19 cellular contexts compared by ENCODE assay signal in genomic region chr3:180070925-180071324, GRCh38. TPM values are rescaled to one million over a fixed set of nuclear protein-coding genes. Genes with fewer than 3 reads are reported as not detected.
DNase-seq lines count a peak whose midpoint lies in the region; ATAC-seq, FAIRE-seq and TF ChIP-seq lines count a peak whose summit lies in the region.
"Had no signal": no experiment of that assay in that cellular context is flagged by ENCODE, and none has a peak within 500 bp of the region (broad histone marks: within the 10 kb centered on the region; RNA-seq: fewer than 3 reads in every experiment).

No MANE protein-coding gene starts in this region.

- no peaks in the 10 kb centered on the region for H3K4me1 Mint-ChIP-seq in activated naive CD8-positive, alpha-beta T cell treated with anti-CD3 and anti-CD28 coated beads for 36 hours

- TF ChIP-seq CTCF in OCI-LY1 (IDR thresholded peaks at IDR 0.05; ENCODE audit: low read length) (no peak), GM12878 (IDR thresholded peaks at IDR 0.05 in 2 of 3, conservative IDR thresholded peaks at IDR 0.05 in 1 of 3; ENCODE audit: control insufficient read depth in 2 of 3, extremely low read depth in 1 of 3, insufficient read depth in 1 of 3, low read depth in 3 of 3, low read length in 3 of 3) (no peak)

- H4K20me1 ChIP-seq in Karpas-422 (ENCODE audit: insufficient read depth, low read depth, low read length): no peaks in the 10 kb centered on the region
- H4K20me1 ChIP-seq in OCI-LY1 (ENCODE audit: insufficient read depth, low read length): no peaks in the 10 kb centered on the region
- H4K20me1 ChIP-seq in GM12878 (ENCODE audit: control insufficient read depth, insufficient read depth): no peaks in the 10 kb centered on the region

- no peak overlapping the region for H3K27ac Mint-ChIP-seq in activated naive CD8-positive, alpha-beta T cell treated with anti-CD3 and anti-CD28 coated beads for 36 hours
- H3K27ac Mint-ChIP-seq: CD4-positive, alpha-beta T cell; H9 had no signal

- no TSS peak for BruUV-seq in GM12878 (replicated peaks; lab: Mats Ljungman, UMichigan)

- no peaks in the 10 kb centered on the region for H3K9me3 ChIP-seq in Karpas-422 (ENCODE audit: low read length)
- H3K9me3 ChIP-seq in OCI-LY1 (ENCODE audit: low read length): no peaks in the 10 kb centered on the region
- no peaks in the 10 kb centered on the region; the same call in 1 of the 3 replicates for H3K9me3 ChIP-seq in GM12878 (replicated peaks; ENCODE audit: control insufficient read depth, insufficient read depth, low read length)
- H3K9me3 ChIP-seq: Caco-2 had no signal

- H3K27me3 ChIP-seq in Karpas-422 (ENCODE audit: low read length): no peaks in the 10 kb centered on the region
- H3K27me3 ChIP-seq in OCI-LY1 (ENCODE audit: insufficient read depth, low read length): no peaks in the 10 kb centered on the region
- no peaks in the 10 kb centered on the region for H3K27me3 ChIP-seq in GM12878 (replicated peaks in 1 of 2; ENCODE audit: control insufficient read depth in 2 of 2, insufficient read depth in 2 of 2, low read length in 1 of 2)

- CTCF ChIA-PET in GM12878 (lab: Yijun Ruan, JAX): no interaction called here

- in situ Hi-C loops in GM12878 (cut with MboI): no loop called here

- DNase-seq in Karpas-422 (peak; percentile 52), GM12878 (ENCODE audit: low read depth, low spot score) (no peak), AG08396 (ENCODE audit: low spot score) (no peak)
- DNase-seq in activated naive CD8-positive, alpha-beta T cell treated with anti-CD3 and anti-CD28 coated beads for 36 hours: no peak
- DNase-seq: ACHN; AML-193; Caco-2; CD4-positive, alpha-beta T cell; GDM1; GOT3; H9 had no signal

- H3K4me3 ChIP-seq in Karpas-422 (ENCODE audit: low read length) (0 out of 2 replicates have a peak overlapping the region, but pooled peaks have one; percentile 8), OCI-LY1 (ENCODE audit: low read depth, low read length, poor library complexity, severe bottlenecking) (no peak overlapping the region), GM12878 (no peak overlapping the region)

- RAD21 ChIA-PET in GM12878 (lab: Charles Lee; ENCODE audit: unreplicated experiment): no interaction called here

- WGBS in GM12878 (ENCODE audit: insufficient coverage, insufficient replicate concordance, low lambda C conversion rate, missing lambda C conversion rate): 13% methylated on average over 3 of the region's 3 CpGs

- no peak for TF ChIP-seq POLR2A in GM12878 (IDR thresholded peaks at IDR 0.05; ENCODE audit: low read depth, low read length)

- H3K4me3 Mint-ChIP-seq in activated naive CD8-positive, alpha-beta T cell treated with anti-CD3 and anti-CD28 coated beads for 36 hours: no peak overlapping the region
- H3K4me3 Mint-ChIP-seq: CD4-positive, alpha-beta T cell; H9 had no signal

- no peak for ATAC-seq in GM12878
- ATAC-seq in GM21576 (IDR thresholded peaks at IDR 0.05; ENCODE audit: unreplicated experiment): no peak
- ATAC-seq in HG02763 (IDR thresholded peaks at IDR 0.05; ENCODE audit: unreplicated experiment): no peak

- H3K36me3 Mint-ChIP-seq in activated naive CD8-positive, alpha-beta T cell treated with anti-CD3 and anti-CD28 coated beads for 36 hours: no peaks in the 10 kb centered on the region

- TF ChIP-seq RAD21 in GM12878 (IDR thresholded peaks at IDR 0.05; ENCODE audit: insufficient read depth, low read depth, low read length): no peak

- H3K27ac ChIP-seq in Karpas-422 (ENCODE audit: low read length): no peak overlapping the region
- H3K27ac ChIP-seq in OCI-LY1 (ENCODE audit: low read depth, low read length, poor library complexity, severe bottlenecking): no peak overlapping the region
- no peak overlapping the region for H3K27ac ChIP-seq in GM12878 (ENCODE audit: control insufficient read depth, insufficient read depth)
- H3K27ac ChIP-seq: C4-2B, KMS-11 had no signal

- no peak for FAIRE-seq in GM12878 (lab: Jason Lieb, UNC)
- FAIRE-seq: A204.1 had no signal

- H3K4me2 ChIP-seq in Karpas-422 (ENCODE audit: low read depth, low read length, poor library complexity, severe bottlenecking) (peak overlapping the region; percentile 8), OCI-LY1 (ENCODE audit: low read length) (peak overlapping the region; percentile 15; the same call in 1 of the 2 replicates), GM12878 (ENCODE audit: control insufficient read depth, insufficient read depth) (no peak overlapping the region)
- H3K4me2 ChIP-seq: KMS-11 had no signal

- H3F3A ChIP-seq in OCI-LY1 (ENCODE audit: insufficient read depth, low read length): no peaks in the 10 kb centered on the region

- no peaks in the 10 kb centered on the region for H3K9me3 Mint-ChIP-seq in activated naive CD8-positive, alpha-beta T cell treated with anti-CD3 and anti-CD28 coated beads for 36 hours
- H3K9me3 Mint-ChIP-seq: CD4-positive, alpha-beta T cell; H9 had no signal

- no peak overlapping the region for H3K9ac ChIP-seq in Karpas-422 (ENCODE audit: low read length)
- no peak overlapping the region for H3K9ac ChIP-seq in OCI-LY1 (ENCODE audit: low read length)
- no peak overlapping the region for H3K9ac ChIP-seq in GM12878 (ENCODE audit: control insufficient read depth, insufficient read depth, low read length)
- H3K9ac ChIP-seq: KMS-11 had no signal

- intact Hi-C loops in GM12878 (cut with micrococcal nuclease; ENCODE audit: unreplicated experiment): no loop called here

- TF ChIP-seq EP300 in GM12878 (IDR thresholded peaks at IDR 0.05; ENCODE audit: borderline replicate concordance in 1 of 2, control insufficient read depth in 1 of 2, low read depth in 2 of 2, low read length in 2 of 2): no peak

- H2AFZ ChIP-seq in Karpas-422 (ENCODE audit: low read length) (peak overlapping the region; percentile 75), OCI-LY1 (ENCODE audit: low read length) (peak overlapping the region; percentile 12; the same call in 1 of the 2 replicates), GM12878 (ENCODE audit: control insufficient read depth, low read depth, low read length) (peak overlapping the region; percentile 42)

- POLR2A ChIA-PET in GM12878 (lab: Charles Lee): no interaction called here

- H3K4me1 ChIP-seq in Karpas-422 (ENCODE audit: low read length) (peaks cover 9% of the 10 kb centered on the region), OCI-LY1 (ENCODE audit: insufficient read depth, low read length, severe bottlenecking) (peaks cover 7% of the 10 kb centered on the region), GM12878 (ENCODE audit: control insufficient read depth, insufficient read depth, low read length) (no peaks in the 10 kb centered on the region)
- H3K4me1 ChIP-seq: Caco-2 had no signal

- H3K9me2 ChIP-seq in Karpas-422 (replicated peaks; ENCODE audit: insufficient read depth, low read length) (no peaks in the 10 kb centered on the region), OCI-LY1 (ENCODE audit: low read depth, low read length) (no peaks in the 10 kb centered on the region)

- peaks cover 7% of the 10 kb centered on the region for H3K27me3 Mint-ChIP-seq in activated naive CD8-positive, alpha-beta T cell treated with anti-CD3 and anti-CD28 coated beads for 36 hours
- H3K27me3 Mint-ChIP-seq: CD4-positive, alpha-beta T cell had no signal

- H3K79me2 ChIP-seq in Karpas-422 (ENCODE audit: low read length) (no peaks in the 10 kb centered on the region), OCI-LY1 (ENCODE audit: insufficient read depth, low read length) (no peaks in the 10 kb centered on the region), GM12878 (ENCODE audit: control insufficient read depth, insufficient read depth, low read length) (no peaks in the 10 kb centered on the region)

- H3K36me3 ChIP-seq in Karpas-422 (ENCODE audit: insufficient read depth, low read length) (no peaks in the 10 kb centered on the region), OCI-LY1 (ENCODE audit: insufficient read depth, low read length) (no peaks in the 10 kb centered on the region), GM12878 (ENCODE audit: control insufficient read depth in 2 of 2, insufficient read depth in 2 of 2, low read length in 1 of 2) (no peaks in the 10 kb centered on the region)

- SMC1A ChIA-PET in GM12878 (lab: Charles Lee; ENCODE audit: uncharacterized antibody, unreplicated experiment): interaction anchor here (0.6 to 1.3 kb wide), 4 partner anchors 13 to 39 kb away, joined by 3 read pairs; no protein-coding TSS in a partner anchor

TF ChIP-seq in GM12878, 131 proteins besides CTCF, POLR2A, EP300 and RAD21:
- TF ChIP-seq RBBP5 (conservative IDR thresholded peaks at IDR 0.05): no peak
- peak; percentile 48; the same call in 1 of the 2 replicates for TF ChIP-seq PKNOX1 (IDR thresholded peaks at IDR 0.05)
- TF ChIP-seq SREBF1 (IDR thresholded peaks at IDR 0.05; ENCODE audit: low read length): no peak

RNA-seq across cellular contexts. Expression of gene PEX5L, which starts 34.2 kb away (rescaled TPM):
- 0.43 and 0.60 TPM in 2 replicates for total RNA-seq in Karpas-422 (2014; rRNA removed; shearing (Covaris generic); ENCODE audit: low replicate concordance)
- total RNA-seq in GM12878 (2013; cell fraction: nucleolus; rRNA removed): 3.4 and 4.6 TPM in 2 replicates
- 0.51 and 0.54 TPM in 2 replicates for total RNA-seq in GM12878 (2014; rRNA removed)
- total RNA-seq in GM12878 (2014; rRNA removed; fragmentation: Illumina TruSeq; extraction: Trizol): 0.55 and 0.63 TPM in 2 replicates
- 0.51 and 0.92 TPM in 2 replicates for total RNA-seq in GM12878 (2021)
- 0.60 TPM for polyA plus RNA-seq in GM12878 (2011; ENCODE audit: low read depth)
- polyA plus RNA-seq in GM12878 (2011; rRNA removed): 17.0 and 29.5 TPM in 2 replicates
- 8.1 and 10.8 TPM in 2 replicates for polyA plus RNA-seq in GM12878 (2011; cell fraction: cytosol; rRNA removed)
- polyA plus RNA-seq in GM12878 (2011; cell fraction: nucleus; rRNA removed): 11.9 TPM in 2 replicates
- 0.28 and 0.44 TPM in 2 replicates for polyA plus RNA-seq in GM12878 (2012)
- polyA plus RNA-seq in GM12878 (2014; fragmentation: Illumina TruSeq; extraction: Trizol): 0.31 and 0.84 TPM in 2 replicates
- under 1 TPM; 0.11 to 0.13 TPM for polyA plus RNA-seq in GM12878 (2014; fragmentation: Nextera tagmentation; extraction: Ambion mirVana)
- polyA plus RNA-seq in GM12878 (2014; rRNA removed): 0.38 and 0.54 TPM in 2 replicates
- under 1 TPM; 0.25 to 0.48 TPM for polyA plus RNA-seq in GM12878 (2016; fragmentation: Nextera tagmentation; extraction: Ambion mirVana)
- 21.0 and 21.6 TPM in 2 replicates for polyA minus RNA-seq in GM12878 (2011; rRNA and poly(A)+ RNA removed)
- polyA minus RNA-seq in GM12878 (2011; cell fraction: cytosol; rRNA and poly(A)+ RNA removed): 14.8 and 19.0 TPM in 2 replicates
- 17.3 and 19.1 TPM in 2 replicates for polyA minus RNA-seq in GM12878 (2011; cell fraction: nucleus; rRNA and poly(A)+ RNA removed)
- not detected for total RNA-seq in activated naive CD8-positive, alpha-beta T cell treated with anti-CD3 and anti-CD28 coated beads for 36 hours
- total RNA-seq: Caco-2; CD4-positive, alpha-beta T cell; HT-29 had no signal
- polyA plus RNA-seq: BJ had no signal

Comparison
In these comparisons a context has a peak if more than half of its experiments do, and no peak if none do; other contexts are left out.
1. H2AFZ ChIP-seq: peak in every context shown above with its lines; median percentile 75 in Karpas-422; 42 in GM12878; 12 in OCI-LY1.